ENCODE assay signal across 18 cellular contexts in the genomic region with DNA sequence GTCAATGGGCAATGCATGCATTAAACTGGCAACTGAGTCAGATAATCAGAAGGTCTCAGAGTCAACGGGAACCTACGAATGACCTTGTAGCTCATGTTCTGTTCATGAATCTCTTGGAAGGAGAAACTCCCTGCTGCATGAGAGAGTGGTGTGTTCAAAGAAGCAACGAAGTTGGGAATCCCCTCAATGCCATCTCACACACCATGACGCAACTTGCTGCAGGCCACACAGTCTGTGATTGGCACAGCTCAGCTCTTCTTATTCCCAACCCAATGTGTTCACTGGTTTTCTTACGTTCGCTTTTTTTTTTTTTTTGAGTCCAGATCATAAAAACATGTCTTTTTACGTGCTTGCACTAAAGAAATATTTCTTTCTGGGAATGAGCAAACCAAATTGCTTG.
"Had no signal": no experiment of that assay in that cellular context is flagged by ENCODE, and none has a peak within 500 bp of the region (broad histone marks: within the 10 kb centered on the region; RNA-seq: fewer than 3 reads in every experiment).

No MANE protein-coding gene starts in this region.

- H3K9me3 ChIP-seq: colonic mucosa, gastrocnemius medialis, neutrophil, right atrium auricular region, sigmoid colon, tibial artery, upper lobe of left lung, uterus had no signal

- H3K27me3 ChIP-seq: colonic mucosa, gastrocnemius medialis, right atrium auricular region, sigmoid colon, tibial artery, upper lobe of left lung, uterus had no signal

- H3K4me1 ChIP-seq: colonic mucosa, gastrocnemius medialis, right atrium auricular region, sigmoid colon, tibial artery, upper lobe of left lung, uterus had no signal

- H3K4me1 Mint-ChIP-seq: endodermal cell had no signal

- H3K27ac Mint-ChIP-seq: endodermal cell; naive thymus-derived CD8-positive, alpha-beta T cell; stimulated activated naive CD8-positive, alpha-beta T cell treated with anti-CD3 and anti-CD28 coated beads, Interleukin-15, Interleukin-2, amounts not matched to agents 100 ng/mL and 50 ng/mL, for 24 hours had no signal

- H3K27ac ChIP-seq: colonic mucosa, gastrocnemius medialis, neutrophil, right atrium auricular region, sigmoid colon, skin epidermis, tibial artery, upper lobe of left lung, uterus had no signal

- H3K4me3 Mint-ChIP-seq: endodermal cell; naive thymus-derived CD8-positive, alpha-beta T cell; stimulated activated naive CD8-positive, alpha-beta T cell treated with anti-CD3 and anti-CD28 coated beads, Interleukin-15, Interleukin-2, amounts not matched to agents 100 ng/mL and 50 ng/mL, for 24 hours had no signal

- H3K36me3 ChIP-seq: colonic mucosa, gastrocnemius medialis, neutrophil, right atrium auricular region, sigmoid colon, tibial artery, upper lobe of left lung, uterus had no signal

- DNase-seq: colonic mucosa; dermis blood vessel endothelial cell; endodermal cell; gastrocnemius medialis; left colon; left ventricle myocardium superior; naive thymus-derived CD8-positive, alpha-beta T cell; posterior cingulate gyrus; sigmoid colon; stimulated activated CD4-positive, alpha-beta T cell treated with anti-CD3 and anti-CD28 coated beads, Interleukin-12 subunit alpha, Interleukin-12 subunit beta, amount 100 ng/mL, for 4 hours; tibial artery; uterus had no signal

- H3K4me3 ChIP-seq: colonic mucosa, gastrocnemius medialis, lung, right atrium auricular region, sigmoid colon, skin epidermis, tibial artery, upper lobe of left lung, uterus had no signal

- H3K9me3 Mint-ChIP-seq: stimulated activated naive CD8-positive, alpha-beta T cell treated with anti-CD3 and anti-CD28 coated beads, Interleukin-15, Interleukin-2, amounts not matched to agents 100 ng/mL and 50 ng/mL, for 24 hours had no signal

- ATAC-seq: gastrocnemius medialis; left colon; left ventricle myocardium superior; naive thymus-derived CD8-positive, alpha-beta T cell had no signal
